In genomic region chr9:89674667-89675402, GRCh38 we compare ENCODE assay signal across 10 cellular contexts.
A peak's percentile ranks its signal among the peaks of the same experiment; 100 is the strongest.
DNase-seq lines count a peak whose midpoint lies in the region; ATAC-seq, FAIRE-seq and TF ChIP-seq lines count a peak whose summit lies in the region.
"Had no signal": no experiment of that assay in that cellular context is flagged by ENCODE, and none has a peak within 500 bp of the region (broad histone marks: within the 10 kb centered on the region; RNA-seq: fewer than 3 reads in every experiment).

No MANE protein-coding gene starts in this region.

- peaks cover 5% of the 10 kb centered on the region for H3K27me3 Mint-ChIP-seq in type B pancreatic cell

- ATAC-seq in GM19452 (IDR thresholded peaks at IDR 0.05; ENCODE audit: unreplicated experiment) = no peak
- ATAC-seq: Panc1 had no signal

- no peaks in the 10 kb centered on the region for H3K9me3 ChIP-seq in WERI-Rb-1 (ENCODE audit: severe bottlenecking)
- H3K9me3 ChIP-seq: upper lobe of left lung had no signal

- peak overlapping the region; percentile 31 for H3K27ac Mint-ChIP-seq in type B pancreatic cell

- TF ChIP-seq CTCF in WERI-Rb-1 (IDR thresholded peaks at IDR 0.05; ENCODE audit: low read depth, low read length) = no peak
- TF ChIP-seq CTCF in type B pancreatic cell (conservative IDR thresholded peaks at IDR 0.05) = peak; percentile 14
- TF ChIP-seq CTCF in D721Med (IDR thresholded peaks at IDR 0.05; ENCODE audit: insufficient read depth, missing control alignments) = no peak
- TF ChIP-seq CTCF in GM10266 (IDR thresholded peaks at IDR 0.05; ENCODE audit: control insufficient read depth, insufficient read depth, low read depth, missing control alignments) = no peak

- no peaks in the 10 kb centered on the region for H3K9me3 Mint-ChIP-seq in type B pancreatic cell

- H3K36me3 ChIP-seq in WERI-Rb-1 = no peaks in the 10 kb centered on the region
- H3K36me3 ChIP-seq: upper lobe of left lung had no signal

- peak overlapping the region; percentile 5 for H3K4me3 ChIP-seq in WERI-Rb-1 (ENCODE audit: low read depth, low read length)
- H3K4me3 ChIP-seq: upper lobe of left lung had no signal

- no peak overlapping the region for H3K4me3 Mint-ChIP-seq in type B pancreatic cell

- H3K36me3 Mint-ChIP-seq in type B pancreatic cell = no peaks in the 10 kb centered on the region

- H3K27me3 ChIP-seq in WERI-Rb-1 (ENCODE audit: insufficient read depth, low read depth, severe bottlenecking) = no peaks in the 10 kb centered on the region
- H3K27me3 ChIP-seq: upper lobe of left lung had no signal

- peak; percentile 12 for DNase-seq in NCI-H187 treated with DMSO at 0.1 percent for 48 hours (lab: John Stamatoyannopoulos, UW)
- peak; percentile 96 for DNase-seq in WERI-Rb-1
- peak; percentile 92 for DNase-seq in islet precursor cell
- no peak for DNase-seq in type B pancreatic cell (ENCODE audit: extremely low spot score, unreplicated experiment)
- no peak for DNase-seq in D721Med (ENCODE audit: insufficient read length, low spot score)
- no peak for DNase-seq in GM10266 (ENCODE audit: extremely low spot score)

- H3K27ac ChIP-seq in WERI-Rb-1 = peak overlapping the region; percentile 100
- H3K27ac ChIP-seq: HL-60 had no signal

- H3K4me1 Mint-ChIP-seq in type B pancreatic cell (ENCODE audit: unreplicated experiment) = peaks cover 45% of the 10 kb centered on the region

- no peak for FAIRE-seq in D721Med (lab: Jason Lieb, UNC)

Comparison
In these comparisons a context has a peak if more than half of its experiments do, and no peak if none do; other contexts are left out.
1. DNase-seq: peak in NCI-H187 treated with DMSO at 0.1 percent for 48 hours (single experiment), WERI-Rb-1 (single experiment) and islet precursor cell (single experiment); none in type B pancreatic cell (single experiment), D721Med (single experiment) and GM10266 (single experiment).